In the genomic region with DNA sequence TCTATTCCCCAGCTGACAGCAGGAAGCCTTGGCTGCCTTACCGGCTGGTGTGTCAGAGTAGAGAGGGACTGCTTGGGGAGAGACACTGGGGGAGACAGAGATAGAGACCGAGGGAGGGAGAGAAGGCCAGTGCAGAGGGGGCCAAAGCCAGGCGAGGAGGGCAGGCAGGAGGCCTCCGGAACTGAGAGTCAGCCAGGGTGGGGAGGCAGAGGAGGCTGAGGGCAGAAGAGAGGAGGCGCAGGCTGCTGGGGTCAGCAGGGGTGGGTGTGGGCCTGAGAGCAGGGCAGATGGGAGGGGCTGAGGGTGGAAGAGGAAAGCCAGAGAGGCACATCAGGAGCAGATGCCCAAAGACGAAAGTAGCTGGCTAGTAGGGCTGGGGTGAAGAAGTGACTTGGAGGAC, we compare ENCODE assay signal across 29 cellular contexts. TPM values are rescaled to one million over a fixed set of nuclear protein-coding genes. Genes with fewer than 3 reads are reported as not detected.
"Had no signal": no experiment of that assay in that cellular context is flagged by ENCODE, and none has a peak within 500 bp of the region (broad histone marks: within the 10 kb centered on the region; RNA-seq: fewer than 3 reads in every experiment).

No MANE protein-coding gene starts in this region.

- ATAC-seq: esophagus mucosa; gastrocnemius medialis; heart left ventricle; left lobe of liver; natural killer cell treated with Interleukin-12 subunit alpha and Interleukin-12 subunit beta and Interleukin-15 and Interleukin-18, amount 100 ng/mL, for 72 hours; psoas muscle; right cardiac atrium; stimulated activated memory B cell treated with anti-CD40 and anti-IgM and Interleukin-4, amounts not matched to agents 10 μg/mL and 1 μg/mL and 100 μg/mL, for 72 hours had no signal

- H3K27me3 ChIP-seq: testis had no signal

- DNase-seq: colonic mucosa; effector CD8-positive, alpha-beta T cell; endodermal cell; foreskin fibroblast; gastrocnemius medialis; heart left ventricle; kidney; naive B cell; nucleus accumbens; psoas muscle; right cardiac atrium; sigmoid colon; stimulated activated CD4-positive, alpha-beta T cell treated with anti-CD3 and anti-CD28 coated beads, Interleukin-4, amount 100 ng/mL, for 4 hours; stimulated activated naive CD8-positive, alpha-beta T cell treated with anti-CD3 and anti-CD28 coated beads, Interleukin-15, Interleukin-2, amounts not matched to agents 100 U/mL and 50 U/mL, for 24 hours; substantia nigra; testis; tibial artery had no signal

- H3K4me3 ChIP-seq: colonic mucosa, gastrocnemius medialis, heart left ventricle, hepatocyte, lung, neural progenitor cell, psoas muscle, sigmoid colon, testis, tibial artery had no signal

- H3K9me3 ChIP-seq: colonic mucosa, gastrocnemius medialis, heart left ventricle, psoas muscle, sigmoid colon, testis, tibial artery had no signal

- H3K36me3 ChIP-seq: colonic mucosa, gastrocnemius medialis, heart left ventricle, neural progenitor cell, sigmoid colon, tibial artery had no signal

- H3K4me1 ChIP-seq: colonic mucosa, gastrocnemius medialis, heart left ventricle, psoas muscle, sigmoid colon, testis, tibial artery had no signal

- H3K27ac ChIP-seq: colonic mucosa, epithelial cell of prostate, gastrocnemius medialis, heart left ventricle, hepatocyte, neural progenitor cell, psoas muscle, sigmoid colon, testis, tibial artery had no signal

RNA-seq across cellular contexts. Expression of a gene that starts 57.2 kb away (rescaled TPM):
- total RNA-seq: esophagus mucosa; gastrocnemius medialis; heart left ventricle; hepatocyte; liver; lung; mononuclear cell; natural killer cell treated with Interleukin-12 subunit alpha and Interleukin-12 subunit beta and Interleukin-15 and Interleukin-18, amount 100 ng/mL, for 72 hours; psoas muscle; right cardiac atrium; sigmoid colon; skeletal muscle tissue; urinary bladder had no signal
- polyA plus RNA-seq: heart left ventricle, hepatocyte, liver, lung, psoas muscle, right cardiac atrium, sigmoid colon, urinary bladder had no signal
